21 cellular contexts compared by ENCODE assay signal in the genomic region with DNA sequence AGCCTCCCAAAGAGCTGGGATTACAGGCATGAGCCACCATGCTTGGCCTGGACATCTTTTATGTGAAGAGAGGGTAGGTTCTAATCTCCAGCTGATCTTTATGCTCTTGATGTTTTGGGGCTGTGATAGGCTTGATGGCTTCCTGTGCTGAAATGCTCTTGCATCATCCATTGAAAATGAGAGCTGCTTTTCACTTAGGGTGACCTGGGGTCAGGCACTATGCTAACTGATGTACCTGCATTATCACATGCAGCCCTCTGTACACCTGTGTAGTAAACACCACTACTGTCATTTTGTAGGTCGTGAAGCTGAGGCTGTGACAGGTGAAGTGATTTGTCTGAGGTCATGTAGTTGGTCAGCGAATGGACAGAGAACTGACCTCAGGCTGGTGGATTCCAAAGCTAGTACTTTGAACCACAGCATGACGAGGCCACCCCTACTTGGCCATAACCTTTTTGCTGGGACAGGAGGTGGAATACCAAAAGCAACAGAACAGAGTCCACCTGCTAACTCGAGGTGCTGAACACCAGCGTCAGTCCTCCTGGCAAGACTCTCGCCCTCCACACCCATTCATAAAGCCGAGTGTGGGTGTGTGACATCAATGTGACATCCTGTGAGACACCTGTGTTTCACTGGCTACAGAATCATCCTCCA.
"Had no signal": no experiment of that assay in that cellular context is flagged by ENCODE, and none has a peak within 500 bp of the region (broad histone marks: within the 10 kb centered on the region; RNA-seq: fewer than 3 reads in every experiment).

No MANE protein-coding gene starts in this region.

- FAIRE-seq: endometrium, keratinocyte had no signal

- H3K4me1 ChIP-seq: esophagus squamous epithelium, gastroesophageal sphincter, right atrium auricular region, thyroid gland, upper lobe of left lung, uterus had no signal

- H3K27ac ChIP-seq: epithelial cell of prostate, esophagus squamous epithelium, gastroesophageal sphincter, right atrium auricular region, thyroid gland, upper lobe of left lung, uterus had no signal

- DNase-seq: cortex of kidney; effector memory CD4-positive, alpha-beta T cell; esophagus squamous epithelium; foreskin fibroblast; glutamatergic neuron; immature natural killer cell; left cardiac atrium; mammary epithelial cell; natural killer cell; posterior cingulate gyrus; stimulated activated CD4-positive, alpha-beta T cell treated with anti-CD3 and anti-CD28 coated beads, Interleukin-2, amount 100 ng/mL, for 48 hours; stimulated activated naive CD4-positive, alpha-beta T cell treated with Interleukin-2 at 50 U/mL for 16 hours; thyroid gland; upper lobe of left lung; uterus had no signal

- H3K36me3 ChIP-seq: esophagus squamous epithelium, gastroesophageal sphincter, right atrium auricular region, thyroid gland, upper lobe of left lung, uterus had no signal

- H3K9me3 ChIP-seq: esophagus squamous epithelium, gastroesophageal sphincter, right atrium auricular region, thyroid gland, uterus had no signal

- H3K4me2 ChIP-seq: smooth muscle cell had no signal

- ATAC-seq: gastroesophageal sphincter, left cardiac atrium, natural killer cell had no signal

- H3K27me3 ChIP-seq: esophagus squamous epithelium, gastroesophageal sphincter, right atrium auricular region, thyroid gland, upper lobe of left lung, uterus had no signal

- H3K4me3 ChIP-seq: esophagus squamous epithelium, gastroesophageal sphincter, right atrium auricular region, smooth muscle cell, thyroid gland, upper lobe of left lung, uterus had no signal
